ENCODE assay signal across 8 cellular contexts in the genomic region with DNA sequence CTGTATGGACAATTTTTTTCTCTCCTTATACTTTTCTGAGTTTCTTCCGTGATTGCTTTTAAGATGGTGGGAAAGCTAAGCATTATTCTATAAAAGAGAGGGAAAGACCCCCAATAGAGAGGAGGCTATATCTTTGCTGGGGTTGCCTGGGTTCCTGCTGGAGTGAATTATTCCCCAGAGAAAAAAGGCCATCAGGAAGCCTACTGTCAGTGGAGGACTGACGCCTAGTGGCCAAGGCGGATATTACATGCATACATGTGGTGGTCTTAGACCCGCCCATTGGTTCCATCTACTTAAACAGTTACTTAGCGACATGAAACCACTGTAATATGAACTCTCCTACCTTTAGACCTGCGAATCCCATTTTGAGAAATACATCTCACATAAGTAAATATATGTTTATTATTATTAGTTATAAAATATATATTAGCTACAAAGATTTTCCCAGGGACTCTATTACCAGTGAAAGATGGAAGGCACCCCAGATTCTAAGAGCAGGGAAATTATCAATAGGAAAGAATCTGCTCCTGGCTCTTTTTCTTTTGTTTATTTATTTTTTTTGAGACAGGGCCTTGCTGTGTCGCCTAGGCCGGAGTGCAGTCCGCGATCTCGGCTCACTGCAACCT. TPM values are rescaled to one million over a fixed set of nuclear protein-coding genes. Genes with fewer than 3 reads are reported as not detected.
DNase-seq lines count a peak whose midpoint lies in the region; ATAC-seq and TF ChIP-seq lines count a peak whose summit lies in the region.

No MANE protein-coding gene starts in this region.

- DNase-seq in NCI-H1092 treated with DMSO at 0.1 percent for 48 hours (lab: John Stamatoyannopoulos, UW), result peak; percentile 86
- peak; percentile 69 for DNase-seq in SK-N-MC (ENCODE audit: low read depth, low spot score)
- DNase-seq in activated naive CD4-positive, alpha-beta T cell treated with anti-CD3 and anti-CD28 coated beads for 36 hours, result peak; percentile 90
- DNase-seq in glomerular visceral epithelial cell (ENCODE audit: extremely low spot score), result peak; percentile 77
- DNase-seq in trophoblast cell, result peak; percentile 64 to 90
- DNase-seq in type B pancreatic cell (ENCODE audit: extremely low spot score, unreplicated experiment), result peak; percentile 77

- TF ChIP-seq CTCF in GM12872 (IDR thresholded peaks at IDR 0.05; ENCODE audit: insufficient read depth, low read depth, low read length) (peak; percentile 95), type B pancreatic cell (conservative IDR thresholded peaks at IDR 0.05) (peak; percentile 95)

- no peak for ATAC-seq in HG03025 (IDR thresholded peaks at IDR 0.05; ENCODE audit: low FRiP score, unreplicated experiment)

- WGBS in trophoblast cell (ENCODE audit: extremely low coverage, insufficient coverage, insufficient read length), result no CpG with 5 or more reads among the region's 11 CpGs

- no peak overlapping the region for H3K23ac ChIP-seq in trophoblast cell (ENCODE audit: low read length)

- H3K9ac ChIP-seq in SK-N-MC (ENCODE audit: insufficient read length) (no peak overlapping the region), trophoblast cell (ENCODE audit: low read length) (no peak overlapping the region)

- no peak overlapping the region for H3K18ac ChIP-seq in trophoblast cell (ENCODE audit: low read length)

- H3K27ac Mint-ChIP-seq in activated naive CD4-positive, alpha-beta T cell treated with anti-CD3 and anti-CD28 coated beads for 36 hours, result no peak overlapping the region
- H3K27ac Mint-ChIP-seq in type B pancreatic cell, result peak overlapping the region; percentile 35

- H2BK12ac ChIP-seq in trophoblast cell (ENCODE audit: low read length), result no peak overlapping the region

- H2AK5ac ChIP-seq in trophoblast cell (ENCODE audit: low read length), result no peak overlapping the region

- no peak overlapping the region for H4K8ac ChIP-seq in trophoblast cell (ENCODE audit: low read depth, low read length)

- no peaks in the 10 kb centered on the region for H3K4me1 ChIP-seq in trophoblast cell (ENCODE audit: control insufficient read depth in 1 of 2, insufficient read depth in 2 of 2, low read length in 2 of 2)

- H3K27me3 Mint-ChIP-seq in activated naive CD4-positive, alpha-beta T cell treated with anti-CD3 and anti-CD28 coated beads for 36 hours (ENCODE audit: low read depth), result no peaks in the 10 kb centered on the region
- no peaks in the 10 kb centered on the region for H3K27me3 Mint-ChIP-seq in type B pancreatic cell

- H3K9me3 ChIP-seq in SK-N-MC (ENCODE audit: low read depth, low read length) (no peaks in the 10 kb centered on the region), trophoblast cell (ENCODE audit: insufficient read depth, low read depth, low read length) (no peaks in the 10 kb centered on the region)

- no peaks in the 10 kb centered on the region for H3K9me3 Mint-ChIP-seq in activated naive CD4-positive, alpha-beta T cell treated with anti-CD3 and anti-CD28 coated beads for 36 hours
- H3K9me3 Mint-ChIP-seq in type B pancreatic cell, result peaks cover 4% of the 10 kb centered on the region

- no peaks in the 10 kb centered on the region for H3K79me1 ChIP-seq in trophoblast cell (ENCODE audit: low read length)

- H2BK120ac ChIP-seq in trophoblast cell (ENCODE audit: insufficient read depth, low read length, poor library complexity), result no peak overlapping the region

- no peak overlapping the region for H4K12ac ChIP-seq in trophoblast cell (ENCODE audit: low read depth, low read length)

- H3K36me3 Mint-ChIP-seq in activated naive CD4-positive, alpha-beta T cell treated with anti-CD3 and anti-CD28 coated beads for 36 hours (ENCODE audit: low read depth), result no peaks in the 10 kb centered on the region
- H3K36me3 Mint-ChIP-seq in type B pancreatic cell, result no peaks in the 10 kb centered on the region

- no peak overlapping the region for H3K4ac ChIP-seq in trophoblast cell (ENCODE audit: low read depth, low read length)

- H3K79me2 ChIP-seq in trophoblast cell (ENCODE audit: control insufficient read depth, insufficient read depth, low read length, poor library complexity), result no peaks in the 10 kb centered on the region

- no peak overlapping the region for H3K4me2 ChIP-seq in trophoblast cell (ENCODE audit: low read length)

- H4K91ac ChIP-seq in trophoblast cell (ENCODE audit: low read depth, low read length), result no peak overlapping the region

- intact Hi-C loops in activated naive CD4-positive, alpha-beta T cell treated with anti-CD3 and anti-CD28 coated beads for 36 hours (cut with micrococcal nuclease), result loop anchor here (1.0 to 10.0 kb wide), 9 partner anchors 26 to 412 kb away; partner anchors contain the start of gene VPS37C

- H3K4me3 ChIP-seq in SK-N-MC, result no peak overlapping the region
- H3K4me3 ChIP-seq in trophoblast cell (ENCODE audit: low read depth, low read length), result no peak overlapping the region

- H3K36me3 ChIP-seq in SK-N-MC (ENCODE audit: insufficient read depth, low read length), result no peaks in the 10 kb centered on the region
- no peaks in the 10 kb centered on the region for H3K36me3 ChIP-seq in trophoblast cell (ENCODE audit: control insufficient read depth in 1 of 2, insufficient read depth in 2 of 2, low read length in 2 of 2)

- H3K27ac ChIP-seq in SK-N-MC (no peak overlapping the region), trophoblast cell (ENCODE audit: low read depth, low read length) (no peak overlapping the region)

- H3K14ac ChIP-seq in trophoblast cell (ENCODE audit: low read length), result no peak overlapping the region

- peaks cover 2% of the 10 kb centered on the region for H3K4me1 Mint-ChIP-seq in activated naive CD4-positive, alpha-beta T cell treated with anti-CD3 and anti-CD28 coated beads for 36 hours (ENCODE audit: low read depth)
- peaks cover 4% of the 10 kb centered on the region for H3K4me1 Mint-ChIP-seq in type B pancreatic cell (ENCODE audit: unreplicated experiment)

- no peak overlapping the region for H2AFZ ChIP-seq in trophoblast cell (ENCODE audit: insufficient read depth, low read length, poor library complexity)

- CTCF ChIA-PET in activated naive CD4-positive, alpha-beta T cell treated with anti-CD3 and anti-CD28 coated beads for 36 hours (lab: Charles Lee), result interaction anchor here (0.6 to 7.2 kb wide), 40 partner anchors 9 to 769 kb away, joined by 3 to 72 read pairs (median 4); partner anchors contain the start of gene TMEM109

- H2BK5ac ChIP-seq in trophoblast cell (ENCODE audit: low read depth, low read length, poor library complexity), result no peak overlapping the region

- no peaks in the 10 kb centered on the region for H3K27me3 ChIP-seq in trophoblast cell (ENCODE audit: insufficient read depth, low read length)

- H3K4me3 Mint-ChIP-seq in activated naive CD4-positive, alpha-beta T cell treated with anti-CD3 and anti-CD28 coated beads for 36 hours, result no peak overlapping the region
- H3K4me3 Mint-ChIP-seq in type B pancreatic cell, result no peak overlapping the region

RNA-seq across cellular contexts. Expression of gene PGA3, which starts 15.7 kb away (rescaled TPM):
- not detected for total RNA-seq in activated naive CD4-positive, alpha-beta T cell treated with anti-CD3 and anti-CD28 coated beads for 36 hours
- polyA plus RNA-seq in trophoblast cell (2013), result not detected in 2 replicates
- total RNA-seq in type B pancreatic cell (ENCODE audit: low replicate concordance), result 1.3 TPM in 1 of 2 replicates, not detected in the other

RNA-seq across cellular contexts. Expression of gene VPS37C, which starts 26.4 kb away (rescaled TPM):
- total RNA-seq in activated naive CD4-positive, alpha-beta T cell treated with anti-CD3 and anti-CD28 coated beads for 36 hours, result 1 to 10 TPM; 8.5 to 8.9 TPM
- polyA plus RNA-seq in trophoblast cell (2013), result 26.9 and 27.6 TPM in 2 replicates
- 27.8 and 42.1 TPM in 2 replicates for total RNA-seq in type B pancreatic cell (ENCODE audit: low replicate concordance)

RNA-seq across cellular contexts. Expression of gene PGA4, which starts 34.5 kb away (rescaled TPM):
- not detected for total RNA-seq in activated naive CD4-positive, alpha-beta T cell treated with anti-CD3 and anti-CD28 coated beads for 36 hours
- polyA plus RNA-seq in trophoblast cell (2013), result not detected in 2 replicates
- 1.6 and 7.0 TPM in 2 replicates for total RNA-seq in type B pancreatic cell (ENCODE audit: low replicate concordance)

RNA-seq across cellular contexts. Expression of gene PGA5, which starts 53.4 kb away (rescaled TPM):
- total RNA-seq in activated naive CD4-positive, alpha-beta T cell treated with anti-CD3 and anti-CD28 coated beads for 36 hours, result not detected
- 0.10 TPM in 1 of 2 replicates, not detected in the other for polyA plus RNA-seq in trophoblast cell (2013)
- total RNA-seq in type B pancreatic cell (ENCODE audit: low replicate concordance), result 0.62 and 2.9 TPM in 2 replicates
